In the genomic region with DNA sequence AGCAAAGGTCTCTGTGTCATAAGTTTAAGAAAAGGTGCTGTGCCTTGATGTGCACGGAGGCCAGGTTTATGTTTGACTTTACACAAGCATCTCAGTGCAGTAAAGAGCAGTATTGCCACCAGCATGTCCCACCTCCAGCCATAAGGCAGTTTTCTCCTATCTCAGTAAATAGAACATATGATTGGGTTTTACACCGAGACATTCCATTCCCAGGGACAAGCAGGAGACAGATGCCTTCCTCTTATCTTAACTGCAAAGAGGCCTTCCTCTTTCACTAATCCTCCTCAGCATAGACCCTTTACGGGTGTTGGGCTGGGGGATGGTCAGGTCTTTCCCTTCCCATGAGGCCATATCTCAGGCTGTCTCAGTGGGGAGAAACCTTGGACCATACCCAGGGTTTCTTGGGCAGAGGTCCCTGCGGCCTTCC, we compare ENCODE assay signal across 15 cellular contexts. TPM values are rescaled to one million over a fixed set of nuclear protein-coding genes. Genes with fewer than 3 reads are reported as not detected.
"Had no signal": no experiment of that assay in that cellular context is flagged by ENCODE, and none has a peak within 500 bp of the region (broad histone marks: within the 10 kb centered on the region; RNA-seq: fewer than 3 reads in every experiment).

No MANE protein-coding gene starts in this region.

RNA-seq across cellular contexts. Expression of gene PDE6A, which starts 1.8 kb away (rescaled TPM):
- total RNA-seq: activated CD4-positive, alpha-beta T cell treated with anti-CD3 and anti-CD28 coated beads for 36 hours; activated CD8-positive, alpha-beta memory T cell treated with anti-CD3 and anti-CD28 coated beads, Interleukin-2, amount 10 ng/mL, durations not matched to agents 7 days and 5 days; activated CD8-positive, alpha-beta T cell treated with anti-CD3 and anti-CD28 coated beads, Interleukin-2, amount 10 ng/mL, durations not matched to agents 7 days and 5 days; activated T-helper 2 cell treated with anti-CD3 and anti-CD28 coated beads, Interferon-gamma antibody, Interleukin-2, Interleukin-4, amounts not matched to agents 10 μg/mL and 5 μg/mL and 100 μg/mL, durations not matched to agents 14 hours and 24 hours and 36 hours; liver; natural killer cell; osteocyte; posterior vena cava; sciatic nerve; subcutaneous adipose tissue; T-helper 17 cell; thoracic aorta; upper lobe of left lung had no signal
- polyA plus RNA-seq: fibroblast of lung, immature natural killer cell had no signal
